ENCODE assay signal across 1 cellular context in the genomic region with DNA sequence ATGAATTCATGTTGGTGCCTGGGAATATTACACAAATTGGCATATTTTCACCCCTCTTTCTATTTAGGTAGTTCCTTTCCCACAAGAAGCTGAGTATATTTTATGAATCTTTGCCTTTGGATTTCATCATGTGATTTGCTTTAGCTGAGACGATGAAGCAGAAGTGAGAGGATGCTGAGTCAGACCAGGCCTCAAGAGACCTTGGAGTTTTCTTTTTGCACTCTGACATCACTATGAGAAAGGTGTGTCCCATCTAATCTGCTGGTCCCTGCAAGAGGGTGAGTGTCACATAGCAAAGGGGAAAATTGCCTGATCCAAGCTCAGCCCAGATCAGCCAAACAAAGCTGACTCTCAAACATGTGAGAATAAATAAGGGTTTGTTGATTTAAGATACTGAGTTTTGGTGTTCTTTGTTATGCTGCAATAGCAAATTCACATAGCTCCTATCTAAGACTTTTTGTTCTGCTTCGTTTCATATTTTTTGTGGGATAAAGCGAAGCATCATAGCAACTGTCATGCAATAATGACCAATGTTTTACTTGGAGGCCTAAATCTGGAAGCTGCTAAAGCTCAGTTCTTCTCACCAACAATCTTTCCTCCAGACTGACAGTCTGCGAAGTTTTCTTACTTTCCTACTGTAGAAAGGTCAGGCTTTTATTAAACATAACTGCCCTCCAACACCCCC.
TF ChIP-seq lines count a peak whose summit lies in the region.

No MANE protein-coding gene starts in this region.

TF ChIP-seq in WTC11, 78 proteins besides CTCF, POLR2A, EP300 and RAD21 (continued from another document):
- TF ChIP-seq, protein P1, sequence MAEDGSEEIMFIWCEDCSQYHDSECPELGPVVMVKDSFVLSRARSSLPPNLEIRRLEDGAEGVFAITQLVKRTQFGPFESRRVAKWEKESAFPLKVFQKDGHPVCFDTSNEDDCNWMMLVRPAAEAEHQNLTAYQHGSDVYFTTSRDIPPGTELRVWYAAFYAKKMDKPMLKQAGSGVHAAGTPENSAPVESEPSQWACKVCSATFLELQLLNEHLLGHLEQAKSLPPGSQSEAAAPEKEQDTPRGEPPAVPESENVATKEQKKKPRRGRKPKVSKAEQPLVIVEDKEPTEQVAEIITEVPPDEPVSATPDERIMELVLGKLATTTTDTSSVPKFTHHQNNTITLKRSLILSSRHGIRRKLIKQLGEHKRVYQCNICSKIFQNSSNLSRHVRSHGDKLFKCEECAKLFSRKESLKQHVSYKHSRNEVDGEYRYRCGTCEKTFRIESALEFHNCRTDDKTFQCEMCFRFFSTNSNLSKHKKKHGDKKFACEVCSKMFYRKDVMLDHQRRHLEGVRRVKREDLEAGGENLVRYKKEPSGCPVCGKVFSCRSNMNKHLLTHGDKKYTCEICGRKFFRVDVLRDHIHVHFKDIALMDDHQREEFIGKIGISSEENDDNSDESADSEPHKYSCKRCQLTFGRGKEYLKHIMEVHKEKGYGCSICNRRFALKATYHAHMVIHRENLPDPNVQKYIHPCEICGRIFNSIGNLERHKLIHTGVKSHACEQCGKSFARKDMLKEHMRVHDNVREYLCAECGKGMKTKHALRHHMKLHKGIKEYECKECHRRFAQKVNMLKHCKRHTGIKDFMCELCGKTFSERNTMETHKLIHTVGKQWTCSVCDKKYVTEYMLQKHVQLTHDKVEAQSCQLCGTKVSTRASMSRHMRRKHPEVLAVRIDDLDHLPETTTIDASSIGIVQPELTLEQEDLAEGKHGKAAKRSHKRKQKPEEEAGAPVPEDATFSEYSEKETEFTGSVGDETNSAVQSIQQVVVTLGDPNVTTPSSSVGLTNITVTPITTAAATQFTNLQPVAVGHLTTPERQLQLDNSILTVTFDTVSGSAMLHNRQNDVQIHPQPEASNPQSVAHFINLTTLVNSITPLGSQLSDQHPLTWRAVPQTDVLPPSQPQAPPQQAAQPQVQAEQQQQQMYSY (CRISPR knock-in tag; IDR thresholded peaks at IDR 0.05) = no peak
- no peak for TF ChIP-seq GABPB1 (CRISPR knock-in tag; IDR thresholded peaks at IDR 0.05)
- no peak for TF ChIP-seq CREB1 (CRISPR knock-in tag; IDR thresholded peaks at IDR 0.05)
- no peak for TF ChIP-seq SP1 (CRISPR knock-in tag; conservative IDR thresholded peaks at IDR 0.05)
